In genomic region chr20:10971096-10971495, GRCh38 we compare ENCODE assay signal across 22 cellular contexts.
"Had no signal": no experiment of that assay in that cellular context is flagged by ENCODE, and none has a peak within 500 bp of the region (broad histone marks: within the 10 kb centered on the region; RNA-seq: fewer than 3 reads in every experiment).

No MANE protein-coding gene starts in this region.

- H3K27me3 ChIP-seq: esophagus muscularis mucosa, foreskin keratinocyte, right lobe of liver, tibial artery, upper lobe of left lung, uterus had no signal

- H3K4me3 Mint-ChIP-seq: dendritic cell treated with granulocyte-macrophage colony-stimulating factor and Interleukin-4, amounts not matched to agents 40 ng/mL and 50 ng/mL, for 4 days; immature natural killer cell; naive thymus-derived CD4-positive, alpha-beta T cell; nephron progenitor cell; stimulated activated memory B cell treated with anti-CD40 and anti-IgM and Interleukin-4, amounts not matched to agents 10 μg/mL and 1 μg/mL and 100 μg/mL, for 72 hours; stimulated activated naive CD8-positive, alpha-beta T cell treated with anti-CD3 and anti-CD28 coated beads, Interleukin-15, Interleukin-2, amounts not matched to agents 100 ng/mL and 50 ng/mL, for 24 hours had no signal

- H3K36me3 ChIP-seq: esophagus muscularis mucosa, prostate gland, right lobe of liver, tibial artery, upper lobe of left lung, uterus had no signal

- H2AFZ ChIP-seq: parathyroid adenoma had no signal

- H3K4me1 ChIP-seq: esophagus muscularis mucosa, parathyroid adenoma, prostate gland, right lobe of liver, uterus had no signal

- H3K4me3 ChIP-seq: esophagus muscularis mucosa, lung, prostate gland, right lobe of liver, tibial artery, upper lobe of left lung, uterus had no signal

- H3K79me2 ChIP-seq: parathyroid adenoma had no signal

- ATAC-seq: foreskin keratinocyte; left colon; left ventricle myocardium superior; naive thymus-derived CD4-positive, alpha-beta T cell; right lobe of liver; stimulated activated memory B cell treated with anti-CD40 and anti-IgM and Interleukin-4, amounts not matched to agents 10 μg/mL and 1 μg/mL and 100 μg/mL, for 72 hours had no signal

- H3K27ac Mint-ChIP-seq: dendritic cell treated with granulocyte-macrophage colony-stimulating factor and Interleukin-4, amounts not matched to agents 40 ng/mL and 50 ng/mL, for 4 days; immature natural killer cell; naive thymus-derived CD4-positive, alpha-beta T cell; nephron progenitor cell; stimulated activated memory B cell treated with anti-CD40 and anti-IgM and Interleukin-4, amounts not matched to agents 10 μg/mL and 1 μg/mL and 100 μg/mL, for 72 hours; stimulated activated naive CD8-positive, alpha-beta T cell treated with anti-CD3 and anti-CD28 coated beads, Interleukin-15, Interleukin-2, amounts not matched to agents 100 ng/mL and 50 ng/mL, for 24 hours had no signal

- H3K9me3 Mint-ChIP-seq: dendritic cell treated with granulocyte-macrophage colony-stimulating factor and Interleukin-4, amounts not matched to agents 40 ng/mL and 50 ng/mL, for 4 days had no signal

- FAIRE-seq: colon, kidney had no signal

- H3K4me1 Mint-ChIP-seq: immature natural killer cell; naive thymus-derived CD4-positive, alpha-beta T cell; stimulated activated memory B cell treated with anti-CD40 and anti-IgM and Interleukin-4, amounts not matched to agents 10 μg/mL and 1 μg/mL and 100 μg/mL, for 72 hours had no signal

- DNase-seq: foreskin keratinocyte; immature natural killer cell; kidney; left colon; left ventricle myocardium superior; naive thymus-derived CD4-positive, alpha-beta T cell; nephron progenitor cell; retina; right lobe of liver; stimulated activated CD4-positive, alpha-beta T cell treated with anti-CD3 and anti-CD28 coated beads, Interleukin-1b, Interleukin-23, amount 100 ng/mL, for 48 hours; stimulated activated CD4-positive, alpha-beta T cell treated with anti-CD3 and anti-CD28 coated beads, Interleukin-4, amount 100 ng/mL, for 24 hours; tibial artery; upper lobe of left lung; uterus had no signal

- H3K27me3 Mint-ChIP-seq: dendritic cell treated with granulocyte-macrophage colony-stimulating factor and Interleukin-4, amounts not matched to agents 40 ng/mL and 50 ng/mL, for 4 days; stimulated activated memory B cell treated with anti-CD40 and anti-IgM and Interleukin-4, amounts not matched to agents 10 μg/mL and 1 μg/mL and 100 μg/mL, for 72 hours; stimulated activated naive CD8-positive, alpha-beta T cell treated with anti-CD3 and anti-CD28 coated beads, Interleukin-15, Interleukin-2, amounts not matched to agents 100 ng/mL and 50 ng/mL, for 24 hours had no signal

- H3K9me3 ChIP-seq: esophagus muscularis mucosa, prostate gland, right lobe of liver, tibial artery, upper lobe of left lung, uterus had no signal

- H3K9ac ChIP-seq: parathyroid adenoma had no signal

- H3K27ac ChIP-seq: esophagus muscularis mucosa, parathyroid adenoma, prostate gland, right lobe of liver, tibial artery, upper lobe of left lung, uterus had no signal

- H3K36me3 Mint-ChIP-seq: immature natural killer cell; naive thymus-derived CD4-positive, alpha-beta T cell; stimulated activated memory B cell treated with anti-CD40 and anti-IgM and Interleukin-4, amounts not matched to agents 10 μg/mL and 1 μg/mL and 100 μg/mL, for 72 hours had no signal
